Comparison of ENCODE assay signal across 1 cellular context in the genomic region with DNA sequence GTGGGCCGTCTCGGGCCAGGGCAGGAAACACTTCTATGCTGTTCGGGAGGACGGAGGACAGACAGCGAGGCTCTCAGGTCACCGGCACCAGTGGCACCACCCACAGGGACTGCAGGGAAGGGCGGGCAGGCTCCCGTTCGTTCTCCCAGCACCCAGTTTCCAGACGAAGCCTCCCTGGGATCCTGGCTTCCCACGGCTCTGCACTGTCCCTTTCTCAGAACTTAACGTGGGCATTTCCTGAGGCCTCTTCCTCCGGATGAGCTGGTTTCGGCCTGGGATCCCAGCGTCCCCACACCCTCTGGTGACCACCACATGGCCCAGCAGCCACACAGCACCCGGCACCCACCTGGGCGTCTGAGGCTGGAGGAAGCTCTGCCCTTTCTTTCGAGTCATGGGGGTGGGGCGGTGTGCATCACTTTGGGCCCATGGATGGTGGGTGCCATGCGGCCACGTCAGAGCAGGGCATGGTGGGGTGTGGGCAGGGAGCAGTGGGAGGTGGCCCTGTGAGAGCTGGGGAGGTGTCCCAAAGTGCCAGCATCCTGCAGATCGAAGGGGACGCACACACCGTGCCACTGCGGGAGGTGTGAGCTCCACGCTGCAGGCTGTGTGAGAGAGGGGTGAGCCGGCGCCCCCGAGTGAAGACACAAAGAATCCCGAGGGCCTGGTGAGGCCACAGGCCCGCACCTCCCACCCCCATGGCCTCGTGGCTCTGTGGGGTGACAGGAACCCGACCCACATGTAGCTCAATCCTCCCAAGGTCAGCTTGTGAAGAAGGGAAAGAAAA.
TF ChIP-seq lines count a peak whose summit lies in the region.

No MANE protein-coding gene starts in this region.

TF ChIP-seq in HCT116, 20 proteins besides CTCF, POLR2A, EP300 and RAD21 (continued from another document):
- TF ChIP-seq, protein P1, sequence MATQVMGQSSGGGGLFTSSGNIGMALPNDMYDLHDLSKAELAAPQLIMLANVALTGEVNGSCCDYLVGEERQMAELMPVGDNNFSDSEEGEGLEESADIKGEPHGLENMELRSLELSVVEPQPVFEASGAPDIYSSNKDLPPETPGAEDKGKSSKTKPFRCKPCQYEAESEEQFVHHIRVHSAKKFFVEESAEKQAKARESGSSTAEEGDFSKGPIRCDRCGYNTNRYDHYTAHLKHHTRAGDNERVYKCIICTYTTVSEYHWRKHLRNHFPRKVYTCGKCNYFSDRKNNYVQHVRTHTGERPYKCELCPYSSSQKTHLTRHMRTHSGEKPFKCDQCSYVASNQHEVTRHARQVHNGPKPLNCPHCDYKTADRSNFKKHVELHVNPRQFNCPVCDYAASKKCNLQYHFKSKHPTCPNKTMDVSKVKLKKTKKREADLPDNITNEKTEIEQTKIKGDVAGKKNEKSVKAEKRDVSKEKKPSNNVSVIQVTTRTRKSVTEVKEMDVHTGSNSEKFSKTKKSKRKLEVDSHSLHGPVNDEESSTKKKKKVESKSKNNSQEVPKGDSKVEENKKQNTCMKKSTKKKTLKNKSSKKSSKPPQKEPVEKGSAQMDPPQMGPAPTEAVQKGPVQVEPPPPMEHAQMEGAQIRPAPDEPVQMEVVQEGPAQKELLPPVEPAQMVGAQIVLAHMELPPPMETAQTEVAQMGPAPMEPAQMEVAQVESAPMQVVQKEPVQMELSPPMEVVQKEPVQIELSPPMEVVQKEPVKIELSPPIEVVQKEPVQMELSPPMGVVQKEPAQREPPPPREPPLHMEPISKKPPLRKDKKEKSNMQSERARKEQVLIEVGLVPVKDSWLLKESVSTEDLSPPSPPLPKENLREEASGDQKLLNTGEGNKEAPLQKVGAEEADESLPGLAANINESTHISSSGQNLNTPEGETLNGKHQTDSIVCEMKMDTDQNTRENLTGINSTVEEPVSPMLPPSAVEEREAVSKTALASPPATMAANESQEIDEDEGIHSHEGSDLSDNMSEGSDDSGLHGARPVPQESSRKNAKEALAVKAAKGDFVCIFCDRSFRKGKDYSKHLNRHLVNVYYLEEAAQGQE (IDR thresholded peaks at IDR 0.05; ENCODE audit: low read depth): no peak
- TF ChIP-seq, protein P2, sequence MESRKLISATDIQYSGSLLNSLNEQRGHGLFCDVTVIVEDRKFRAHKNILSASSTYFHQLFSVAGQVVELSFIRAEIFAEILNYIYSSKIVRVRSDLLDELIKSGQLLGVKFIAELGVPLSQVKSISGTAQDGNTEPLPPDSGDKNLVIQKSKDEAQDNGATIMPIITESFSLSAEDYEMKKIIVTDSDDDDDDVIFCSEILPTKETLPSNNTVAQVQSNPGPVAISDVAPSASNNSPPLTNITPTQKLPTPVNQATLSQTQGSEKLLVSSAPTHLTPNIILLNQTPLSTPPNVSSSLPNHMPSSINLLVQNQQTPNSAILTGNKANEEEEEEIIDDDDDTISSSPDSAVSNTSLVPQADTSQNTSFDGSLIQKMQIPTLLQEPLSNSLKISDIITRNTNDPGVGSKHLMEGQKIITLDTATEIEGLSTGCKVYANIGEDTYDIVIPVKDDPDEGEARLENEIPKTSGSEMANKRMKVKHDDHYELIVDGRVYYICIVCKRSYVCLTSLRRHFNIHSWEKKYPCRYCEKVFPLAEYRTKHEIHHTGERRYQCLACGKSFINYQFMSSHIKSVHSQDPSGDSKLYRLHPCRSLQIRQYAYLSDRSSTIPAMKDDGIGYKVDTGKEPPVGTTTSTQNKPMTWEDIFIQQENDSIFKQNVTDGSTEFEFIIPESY (IDR thresholded peaks at IDR 0.05; ENCODE audit: extremely low read depth, insufficient replicate concordance, low read length): no peak
- TF ChIP-seq, protein P3, sequence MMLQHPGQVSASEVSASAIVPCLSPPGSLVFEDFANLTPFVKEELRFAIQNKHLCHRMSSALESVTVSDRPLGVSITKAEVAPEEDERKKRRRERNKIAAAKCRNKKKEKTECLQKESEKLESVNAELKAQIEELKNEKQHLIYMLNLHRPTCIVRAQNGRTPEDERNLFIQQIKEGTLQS (IDR thresholded peaks at IDR 0.05): no peak
- TF ChIP-seq CEBPB (IDR thresholded peaks at IDR 0.05; ENCODE audit: low read depth): no peak
